In genomic region chr5:176883700-176884570, GRCh38 we compare ENCODE assay signal across 24 cellular contexts. TPM values are rescaled to one million over a fixed set of nuclear protein-coding genes. Genes with fewer than 3 reads are reported as not detected.
"Had no signal": no experiment of that assay in that cellular context is flagged by ENCODE, and none has a peak within 500 bp of the region (broad histone marks: within the 10 kb centered on the region; RNA-seq: fewer than 3 reads in every experiment).

No MANE protein-coding gene starts in this region.

- ATAC-seq: activated T-cell treated with anti-CD3 and anti-CD28 coated beads, Interleukin-2, amount 50 U/mL, for 72 hours; body of pancreas had no signal

- FAIRE-seq: endometrium, kidney, TTC549 had no signal

- H3K27me3 Mint-ChIP-seq: activated CD4-positive, alpha-beta T cell treated with anti-CD3 and anti-CD28 coated beads, Interleukin-2, amount 10 ng/mL, durations not matched to agents 7 days and 5 days; activated naive CD8-positive, alpha-beta T cell had no signal

- H3K4me3 ChIP-seq: body of pancreas, colonic mucosa, esophagus muscularis mucosa, left ventricle myocardium inferior, ovary, tibial nerve, vagina had no signal

- DNase-seq: activated B cell treated with CpG ODN at 0.5 μM for 24 hours; activated CD4-positive, alpha-beta T cell treated with anti-CD3 and anti-CD28 coated beads, Interleukin-2, amount 10 ng/mL, durations not matched to agents 7 days and 5 days; activated CD8-positive, alpha-beta memory T cell treated with anti-CD3 and anti-CD28 coated beads, Interleukin-2, amount 50 U/mL, for 48 hours; activated gamma-delta T cell treated with Interleukin-2 at 50 U/mL for 16 hours; activated T-cell treated with anti-CD3 and anti-CD28 coated beads, Interleukin-2, amount 50 U/mL, for 72 hours; amniotic stem cell; body of pancreas; central memory CD4-positive, alpha-beta T cell; colonic mucosa; hippocampal formation; kidney; left ventricle myocardium inferior; ovary; stimulated activated CD4-positive, alpha-beta T cell treated with anti-CD3 and anti-CD28 coated beads, Interleukin-2, amount 100 ng/mL, for 48 hours; stimulated activated naive CD4-positive, alpha-beta T cell had no signal

- H3K27me3 ChIP-seq: body of pancreas, colonic mucosa, ovary, tibial nerve, vagina had no signal

- H3K27ac Mint-ChIP-seq: activated B cell treated with CpG ODN at 0.5 μM for 24 hours; activated CD4-positive, alpha-beta T cell treated with anti-CD3 and anti-CD28 coated beads, Interleukin-2, amount 10 ng/mL, durations not matched to agents 7 days and 5 days; activated naive CD8-positive, alpha-beta T cell; activated T-cell treated with anti-CD3 and anti-CD28 coated beads, Interleukin-2, amount 50 U/mL, for 72 hours had no signal

- H3K9me3 ChIP-seq: body of pancreas, colonic mucosa, esophagus muscularis mucosa, left ventricle myocardium inferior, ovary, tibial nerve, vagina had no signal

- H3K9me3 Mint-ChIP-seq: activated B cell treated with CpG ODN at 0.5 μM for 24 hours; activated CD4-positive, alpha-beta T cell treated with anti-CD3 and anti-CD28 coated beads, Interleukin-2, amount 10 ng/mL, durations not matched to agents 7 days and 5 days; activated T-cell treated with anti-CD3 and anti-CD28 coated beads, Interleukin-2, amount 50 U/mL, for 72 hours; memory B cell; nephron had no signal

- H3K4me1 Mint-ChIP-seq: activated B cell treated with CpG ODN at 0.5 μM for 24 hours, memory B cell had no signal

- H3K4me1 ChIP-seq: body of pancreas, colonic mucosa, esophagus muscularis mucosa, left ventricle myocardium inferior, tibial nerve, vagina had no signal

- H3K36me3 ChIP-seq: colonic mucosa, esophagus muscularis mucosa, left ventricle myocardium inferior, ovary, vagina had no signal

- H3K36me3 Mint-ChIP-seq: activated naive CD8-positive, alpha-beta T cell; memory B cell had no signal

- H3K4me3 Mint-ChIP-seq: activated B cell treated with CpG ODN at 0.5 μM for 24 hours; activated CD4-positive, alpha-beta T cell treated with anti-CD3 and anti-CD28 coated beads, Interleukin-2, amount 10 ng/mL, durations not matched to agents 7 days and 5 days; activated naive CD8-positive, alpha-beta T cell; activated T-cell treated with anti-CD3 and anti-CD28 coated beads, Interleukin-2, amount 50 U/mL, for 72 hours; memory B cell; nephron had no signal

- H3K27ac ChIP-seq: body of pancreas, colonic mucosa, esophagus muscularis mucosa, left ventricle myocardium inferior, ovary, tibial nerve, vagina had no signal

RNA-seq across cellular contexts. Expression of gene HK3, which starts 15.2 kb away (rescaled TPM):
- total RNA-seq: glomerular endothelial cell had no signal
